ENCODE assay signal across 7 cellular contexts in genomic region chr22:45907996-45908395, GRCh38.
"Had no signal": no experiment of that assay in that cellular context is flagged by ENCODE, and none has a peak within 500 bp of the region (broad histone marks: within the 10 kb centered on the region; RNA-seq: fewer than 3 reads in every experiment).

No MANE protein-coding gene starts in this region.

- H3K4me1 ChIP-seq: HAP-1 had no signal

- H3K36me3 ChIP-seq: HAP-1 had no signal

- H3K9me3 ChIP-seq: HAP-1 had no signal

- H3K4me3 ChIP-seq: GM23248, HAP-1, K562 had no signal

- H3K27ac ChIP-seq: GM23248, HL-60 had no signal

- H3K9ac ChIP-seq: GM23248 had no signal

- H2AFZ ChIP-seq: GM23248 had no signal

- DNase-seq: GM23248, GOT3, H7, KG1 had no signal
